1 cellular context compared by ENCODE assay signal in the genomic region with DNA sequence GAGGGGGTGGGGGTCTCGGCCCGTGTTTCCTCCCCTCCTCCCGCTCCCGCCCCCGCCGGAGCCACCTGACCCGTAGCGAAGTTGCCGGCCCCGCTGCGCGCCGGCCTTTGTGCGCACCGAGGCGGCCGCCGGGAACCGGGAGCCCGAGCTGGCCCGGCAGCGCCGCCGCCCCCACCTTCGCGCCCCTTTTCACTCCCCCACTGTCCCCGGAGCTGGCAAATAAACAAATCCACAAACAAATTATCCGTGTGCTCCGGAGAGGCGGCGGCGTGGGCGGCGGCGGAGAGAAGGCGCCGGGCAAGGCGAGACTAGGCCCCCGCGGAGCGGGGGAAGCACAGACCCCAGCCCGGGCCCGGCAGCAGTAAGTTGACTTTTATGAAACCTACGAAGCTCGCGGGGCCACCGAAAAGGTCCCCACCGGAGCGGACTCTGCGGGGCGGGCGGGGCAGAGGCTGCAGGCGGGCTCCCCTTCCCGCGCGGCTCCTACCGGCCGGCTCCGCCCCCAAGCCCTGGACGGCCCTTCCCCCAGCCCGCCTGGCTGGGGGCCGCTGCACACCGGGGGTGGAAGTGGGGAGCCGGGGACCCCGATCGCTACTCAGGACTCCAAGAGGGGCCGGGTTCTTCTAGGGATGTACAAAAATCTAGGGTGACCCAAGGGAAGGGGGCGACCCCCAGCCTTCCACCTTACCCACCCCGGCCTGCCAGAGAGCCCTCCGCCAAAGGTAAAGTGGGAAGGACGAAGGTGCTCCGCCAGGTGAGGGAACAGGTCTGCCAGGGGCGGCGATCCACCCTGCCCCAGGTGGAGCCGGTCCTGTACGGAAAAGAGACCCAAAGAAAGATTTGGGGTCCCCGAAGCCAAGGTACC.
TF ChIP-seq lines count a peak whose summit lies in the region.

No MANE protein-coding gene starts in this region.

TF ChIP-seq in HEK293, 187 proteins besides CTCF, POLR2A, EP300 and RAD21 (continued from another document and continues in another):
- peak; percentile 89 for TF ChIP-seq ZBTB10 (tag by site-specific recombination; IDR thresholded peaks at IDR 0.05)
- TF ChIP-seq HOXA7 (CRISPR knock-in tag; IDR thresholded peaks at IDR 0.05; ENCODE audit: borderline replicate concordance) = no peak
- TF ChIP-seq SP7 (tag by site-specific recombination; IDR thresholded peaks at IDR 0.05) = no peak
- TF ChIP-seq ZEB2 (tag by site-specific recombination; IDR thresholded peaks at IDR 0.05) = no peak
- TF ChIP-seq ZBTB11 (tag by site-specific recombination; conservative IDR thresholded peaks at IDR 0.05; ENCODE audit: low read depth) = no peak
- TF ChIP-seq ZNF791 (tag by site-specific recombination; IDR thresholded peaks at IDR 0.05) = no peak
- TF ChIP-seq ZNF133 (tag by site-specific recombination; IDR thresholded peaks at IDR 0.05) = no peak
- no peak for TF ChIP-seq ZIC2 (tag by site-specific recombination; IDR thresholded peaks at IDR 0.05)
- TF ChIP-seq ZNF19 (tag by site-specific recombination; IDR thresholded peaks at IDR 0.05; ENCODE audit: low read depth) = no peak
- no peak for TF ChIP-seq ZNF366 (tag by site-specific recombination; conservative IDR thresholded peaks at IDR 0.05)
- no peak for TF ChIP-seq TRIM28 (IDR thresholded peaks at IDR 0.05; ENCODE audit: borderline replicate concordance, low read length)
- no peak for TF ChIP-seq AEBP2 (tag by site-specific recombination; IDR thresholded peaks at IDR 0.05; ENCODE audit: borderline replicate concordance)
- TF ChIP-seq ZFHX2 (tag by site-specific recombination; conservative IDR thresholded peaks at IDR 0.05) = peak; percentile 67
- no peak for TF ChIP-seq ZXDB (tag by site-specific recombination; IDR thresholded peaks at IDR 0.05)
- 0 out of 2 replicates have a peak, but pooled peaks have one; percentile 13 for TF ChIP-seq SP3 (tag by site-specific recombination; IDR thresholded peaks at IDR 0.05)
- TF ChIP-seq ZNF558 (tag by site-specific recombination; IDR thresholded peaks at IDR 0.05) = no peak
- no peak for TF ChIP-seq ZNF501 (tag by site-specific recombination; IDR thresholded peaks at IDR 0.05)
- TF ChIP-seq KLF16 (tag by site-specific recombination; IDR thresholded peaks at IDR 0.05) = 0 out of 2 replicates have a peak, but pooled peaks have one; percentile 20
- TF ChIP-seq GLIS1 (tag by site-specific recombination; IDR thresholded peaks at IDR 0.05) = peak; percentile 46; the same call in 1 of the 2 replicates
- no peak for TF ChIP-seq GLI4 (tag by site-specific recombination; IDR thresholded peaks at IDR 0.05)
- TF ChIP-seq ZNF658 (tag by site-specific recombination; IDR thresholded peaks at IDR 0.05) = no peak
- no peak for TF ChIP-seq PRDM10 (tag by site-specific recombination; IDR thresholded peaks at IDR 0.05)
- TF ChIP-seq ZFP41 (tag by site-specific recombination; IDR thresholded peaks at IDR 0.05; ENCODE audit: borderline replicate concordance) = no peak
- TF ChIP-seq ZNF148 (tag by site-specific recombination; IDR thresholded peaks at IDR 0.05; ENCODE audit: borderline replicate concordance) = no peak
- TF ChIP-seq WT1 (tag by site-specific recombination; IDR thresholded peaks at IDR 0.05) = no peak
- no peak for TF ChIP-seq ZNF140 (tag by site-specific recombination; IDR thresholded peaks at IDR 0.05)
- 0 out of 2 replicates have a peak, but pooled peaks have one; percentile 4 for TF ChIP-seq SP2 (tag by site-specific recombination; IDR thresholded peaks at IDR 0.05)
- no peak for TF ChIP-seq ZNF701 (tag by site-specific recombination; IDR thresholded peaks at IDR 0.05)
- no peak for TF ChIP-seq ZNF37A (tag by site-specific recombination; IDR thresholded peaks at IDR 0.05)
- TF ChIP-seq, protein P1, sequence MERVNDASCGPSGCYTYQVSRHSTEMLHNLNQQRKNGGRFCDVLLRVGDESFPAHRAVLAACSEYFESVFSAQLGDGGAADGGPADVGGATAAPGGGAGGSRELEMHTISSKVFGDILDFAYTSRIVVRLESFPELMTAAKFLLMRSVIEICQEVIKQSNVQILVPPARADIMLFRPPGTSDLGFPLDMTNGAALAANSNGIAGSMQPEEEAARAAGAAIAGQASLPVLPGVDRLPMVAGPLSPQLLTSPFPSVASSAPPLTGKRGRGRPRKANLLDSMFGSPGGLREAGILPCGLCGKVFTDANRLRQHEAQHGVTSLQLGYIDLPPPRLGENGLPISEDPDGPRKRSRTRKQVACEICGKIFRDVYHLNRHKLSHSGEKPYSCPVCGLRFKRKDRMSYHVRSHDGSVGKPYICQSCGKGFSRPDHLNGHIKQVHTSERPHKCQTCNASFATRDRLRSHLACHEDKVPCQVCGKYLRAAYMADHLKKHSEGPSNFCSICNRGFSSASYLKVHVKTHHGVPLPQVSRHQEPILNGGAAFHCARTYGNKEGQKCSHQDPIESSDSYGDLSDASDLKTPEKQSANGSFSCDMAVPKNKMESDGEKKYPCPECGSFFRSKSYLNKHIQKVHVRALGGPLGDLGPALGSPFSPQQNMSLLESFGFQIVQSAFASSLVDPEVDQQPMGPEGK (tag by site-specific recombination; IDR thresholded peaks at IDR 0.05) = peak; percentile 49
- no peak for TF ChIP-seq IKZF3 (tag by site-specific recombination; IDR thresholded peaks at IDR 0.05)
- peak; percentile 33 for TF ChIP-seq ZBTB26 (tag by site-specific recombination; optimal IDR thresholded peaks at IDR 0.05)
